Comparison of ENCODE assay signal across 1 cellular context in the genomic region with DNA sequence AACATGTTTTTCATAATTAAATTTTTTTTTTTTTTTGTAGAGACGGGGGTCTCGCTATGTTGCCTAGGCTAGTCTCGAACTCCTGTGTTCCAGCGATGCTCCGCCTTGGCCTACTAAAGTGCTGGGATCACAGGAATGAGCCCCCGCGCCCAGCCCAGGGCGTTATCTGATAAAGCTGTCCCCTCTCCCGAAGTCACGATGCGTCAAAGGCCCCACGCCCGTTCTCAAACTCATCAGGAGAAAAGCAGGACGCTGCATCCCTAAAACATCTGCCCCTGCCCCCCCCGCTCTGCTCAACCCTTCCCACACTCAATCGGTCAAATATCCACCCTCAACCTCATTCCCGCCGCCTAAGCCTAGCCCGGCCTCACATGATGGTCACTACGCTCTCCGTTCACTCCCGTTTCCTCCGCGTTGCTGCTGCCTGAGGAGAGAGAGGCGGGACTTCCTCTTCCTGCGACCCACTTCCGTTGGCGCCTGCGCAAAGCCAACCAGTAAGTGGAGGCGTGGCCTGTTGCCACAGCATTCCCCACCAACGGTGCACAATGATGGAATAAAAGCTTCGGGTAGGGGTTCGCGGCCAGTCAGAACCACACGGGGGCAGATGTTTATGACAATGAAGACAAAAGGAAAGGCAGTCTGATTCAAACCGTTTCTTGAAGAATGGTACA.
A peak's percentile ranks its signal among the peaks of the same experiment; 100 is the strongest.
TF ChIP-seq lines count a peak whose summit lies in the region.

Gene SNRPD2, minus strand, starts transcription at position 438 of the 671 bp plus-strand sequence. Its CDS starts 65 bp downstream, at position 373.

TF ChIP-seq in WTC11, 78 proteins besides CTCF, POLR2A, EP300 and RAD21 (continued from another document):
- TF ChIP-seq, protein P1, sequence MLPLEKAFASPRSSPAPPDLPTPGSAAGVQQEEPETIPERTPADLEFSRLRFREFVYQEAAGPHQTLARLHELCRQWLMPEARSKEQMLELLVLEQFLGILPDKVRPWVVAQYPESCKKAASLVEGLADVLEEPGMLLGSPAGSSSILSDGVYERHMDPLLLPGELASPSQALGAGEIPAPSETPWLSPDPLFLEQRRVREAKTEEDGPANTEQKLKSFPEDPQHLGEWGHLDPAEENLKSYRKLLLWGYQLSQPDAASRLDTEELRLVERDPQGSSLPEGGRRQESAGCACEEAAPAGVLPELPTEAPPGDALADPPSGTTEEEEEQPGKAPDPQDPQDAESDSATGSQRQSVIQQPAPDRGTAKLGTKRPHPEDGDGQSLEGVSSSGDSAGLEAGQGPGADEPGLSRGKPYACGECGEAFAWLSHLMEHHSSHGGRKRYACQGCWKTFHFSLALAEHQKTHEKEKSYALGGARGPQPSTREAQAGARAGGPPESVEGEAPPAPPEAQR (CRISPR knock-in tag; IDR thresholded peaks at IDR 0.05): no peak
- TF ChIP-seq, protein P2, sequence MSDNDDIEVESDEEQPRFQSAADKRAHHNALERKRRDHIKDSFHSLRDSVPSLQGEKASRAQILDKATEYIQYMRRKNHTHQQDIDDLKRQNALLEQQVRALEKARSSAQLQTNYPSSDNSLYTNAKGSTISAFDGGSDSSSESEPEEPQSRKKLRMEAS (CRISPR knock-in tag; IDR thresholded peaks at IDR 0.05): peak; percentile 47; the same call in 1 of the 2 replicates
- TF ChIP-seq, protein P3, sequence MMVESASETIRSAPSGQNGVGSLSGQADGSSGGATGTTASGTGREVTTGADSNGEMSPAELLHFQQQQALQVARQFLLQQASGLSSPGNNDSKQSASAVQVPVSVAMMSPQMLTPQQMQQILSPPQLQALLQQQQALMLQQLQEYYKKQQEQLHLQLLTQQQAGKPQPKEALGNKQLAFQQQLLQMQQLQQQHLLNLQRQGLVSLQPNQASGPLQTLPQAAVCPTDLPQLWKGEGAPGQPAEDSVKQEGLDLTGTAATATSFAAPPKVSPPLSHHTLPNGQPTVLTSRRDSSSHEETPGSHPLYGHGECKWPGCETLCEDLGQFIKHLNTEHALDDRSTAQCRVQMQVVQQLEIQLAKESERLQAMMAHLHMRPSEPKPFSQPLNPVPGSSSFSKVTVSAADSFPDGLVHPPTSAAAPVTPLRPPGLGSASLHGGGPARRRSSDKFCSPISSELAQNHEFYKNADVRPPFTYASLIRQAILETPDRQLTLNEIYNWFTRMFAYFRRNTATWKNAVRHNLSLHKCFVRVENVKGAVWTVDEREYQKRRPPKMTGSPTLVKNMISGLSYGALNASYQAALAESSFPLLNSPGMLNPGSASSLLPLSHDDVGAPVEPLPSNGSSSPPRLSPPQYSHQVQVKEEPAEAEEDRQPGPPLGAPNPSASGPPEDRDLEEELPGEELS (CRISPR knock-in tag; IDR thresholded peaks at IDR 0.05): 0 out of 2 replicates have a peak, but pooled peaks have one; percentile 21
- TF ChIP-seq ZNF232 (CRISPR knock-in tag; IDR thresholded peaks at IDR 0.05) (0 out of 2 replicates have a peak, but pooled peaks have one; percentile 31), USF1 (CRISPR knock-in tag; IDR thresholded peaks at IDR 0.05) (peak; percentile 40; the same call in 1 of the 2 replicates), GABPB1 (CRISPR knock-in tag; IDR thresholded peaks at IDR 0.05) (peak; percentile 41; the same call in 1 of the 2 replicates), JUN (CRISPR knock-in tag; IDR thresholded peaks at IDR 0.05) (no peak), ZNF317 (CRISPR knock-in tag; IDR thresholded peaks at IDR 0.05; ENCODE audit: borderline replicate concordance, low read depth) (no peak), TEAD1 (CRISPR knock-in tag; IDR thresholded peaks at IDR 0.05) (0 out of 2 replicates have a peak, but pooled peaks have one; percentile 35), FOXK1 (CRISPR knock-in tag; IDR thresholded peaks at IDR 0.05) (peak; percentile 94)
